19 cellular contexts compared by ENCODE assay signal in genomic region chr3:30315452-30315851, GRCh38.
DNase-seq lines count a peak whose midpoint lies in the region; ATAC-seq, FAIRE-seq and TF ChIP-seq lines count a peak whose summit lies in the region.
"Had no signal": no experiment of that assay in that cellular context is flagged by ENCODE, and none has a peak within 500 bp of the region (broad histone marks: within the 10 kb centered on the region; RNA-seq: fewer than 3 reads in every experiment).

No MANE protein-coding gene starts in this region.

- H3K4me1 ChIP-seq in astrocyte (ENCODE audit: insufficient read depth, low read length) (no peaks in the 10 kb centered on the region), subcutaneous abdominal adipose tissue (ENCODE audit: control insufficient read depth in 5 of 5, insufficient read depth in 5 of 5, low read length in 5 of 5) (peaks cover 0 to 26% (median 17%) of the 10 kb centered on the region in 5 donors)
- H3K4me1 ChIP-seq in effector memory CD4-positive, alpha-beta T cell (ENCODE audit: control insufficient read depth, insufficient read depth, low read length, poor library complexity, severe bottlenecking), result peaks cover 4% of the 10 kb centered on the region
- H3K4me1 ChIP-seq: SJSA1, thyroid gland had no signal

- H3K27ac ChIP-seq in astrocyte (ENCODE audit: low read depth, low read length) (no peak overlapping the region), subcutaneous abdominal adipose tissue (ENCODE audit: low read depth, low read length) (peak overlapping the region; percentile 45)
- H3K27ac ChIP-seq in effector memory CD4-positive, alpha-beta T cell (ENCODE audit: insufficient read depth, low read length, poor library complexity, severe bottlenecking), result no peak overlapping the region
- H3K27ac ChIP-seq: SJSA1, thyroid gland had no signal

- no peak overlapping the region for H3K9ac ChIP-seq in astrocyte (ENCODE audit: low read length)
- H3K9ac ChIP-seq in subcutaneous abdominal adipose tissue (ENCODE audit: low read length in 5 of 5), result no peak overlapping the region

- DNase-seq in GM04504 (ENCODE audit: low read depth), result peak; percentile 30
- no peak for DNase-seq in astrocyte (ENCODE audit: low read depth)
- peak; percentile 59 for DNase-seq in iris pigment epithelial cell (ENCODE audit: low read depth)
- no peak for DNase-seq in effector memory CD4-positive, alpha-beta T cell
- no peak for DNase-seq in SHP77 (lab: John Stamatoyannopoulos, UW)
- DNase-seq: Calu3; dermis blood vessel endothelial cell; left ventricle myocardium superior; mucosa of descending colon; NCI-H1436 treated with DMSO at 0.1 percent for 48 hours; NCI-H2171 treated with DMSO at 0.1 percent for 48 hours; stimulated activated naive B cell treated with anti-CD40 and anti-IgM and Interleukin-4, amounts not matched to agents 10 μg/mL and 1 μg/mL and 100 μg/mL, for 72 hours; T-helper 9 cell; thyroid gland had no signal

- H4K20me1 ChIP-seq in astrocyte (ENCODE audit: insufficient read depth, low read length), result no peaks in the 10 kb centered on the region

- H3K36me3 Mint-ChIP-seq in astrocyte (ENCODE audit: low read depth, unreplicated experiment), result no peaks in the 10 kb centered on the region
- H3K36me3 Mint-ChIP-seq: stimulated activated naive B cell treated with anti-CD40 and anti-IgM and Interleukin-4, amounts not matched to agents 10 μg/mL and 1 μg/mL and 100 μg/mL, for 72 hours had no signal

- no peak for TF ChIP-seq CTCF in astrocyte (IDR thresholded peaks at IDR 0.05; ENCODE audit: insufficient read depth, low read depth, low read length)

- no peak overlapping the region for H3K4me3 ChIP-seq in astrocyte (ENCODE audit: insufficient read depth, low read depth, low read length)
- H3K4me3 ChIP-seq in subcutaneous abdominal adipose tissue (ENCODE audit: low read depth in 1 of 5, low read length in 5 of 5), result no peak overlapping the region
- H3K4me3 ChIP-seq in effector memory CD4-positive, alpha-beta T cell (ENCODE audit: insufficient read depth, low read depth, low read length, poor library complexity, severe bottlenecking), result no peak overlapping the region
- H3K4me3 ChIP-seq: mucosa of descending colon, right atrium auricular region, SJSA1, thyroid gland had no signal

- H3K27me3 ChIP-seq in astrocyte (ENCODE audit: insufficient read depth, low read length) (no peaks in the 10 kb centered on the region), subcutaneous abdominal adipose tissue (ENCODE audit: control insufficient read depth in 5 of 5, insufficient read depth in 4 of 5, low read length in 5 of 5) (no peaks in the 10 kb centered on the region)
- no peaks in the 10 kb centered on the region for H3K27me3 ChIP-seq in effector memory CD4-positive, alpha-beta T cell (replicated peaks; ENCODE audit: control insufficient read depth, insufficient read depth, low read length, poor library complexity, severe bottlenecking)
- H3K27me3 ChIP-seq: right atrium auricular region, SJSA1, thyroid gland had no signal

- H3K36me3 ChIP-seq in astrocyte (ENCODE audit: insufficient read depth, low read length) (no peaks in the 10 kb centered on the region), subcutaneous abdominal adipose tissue (ENCODE audit: control insufficient read depth in 5 of 5, insufficient read depth in 5 of 5, low read length in 5 of 5) (no peaks in the 10 kb centered on the region)
- H3K36me3 ChIP-seq in effector memory CD4-positive, alpha-beta T cell (ENCODE audit: control insufficient read depth, insufficient read depth, low read length), result no peaks in the 10 kb centered on the region
- H3K36me3 ChIP-seq: right atrium auricular region, SJSA1, thyroid gland had no signal

- peak; percentile 76 for FAIRE-seq in astrocyte (lab: Jason Lieb, UNC)
- FAIRE-seq: bronchial epithelial cell had no signal

- H3K9me3 Mint-ChIP-seq in astrocyte (ENCODE audit: unreplicated experiment), result peaks cover 3% of the 10 kb centered on the region

- H2AFZ ChIP-seq in astrocyte (ENCODE audit: low read depth, low read length), result no peak overlapping the region

- H3K79me2 ChIP-seq in astrocyte (ENCODE audit: insufficient read depth, low read length), result no peaks in the 10 kb centered on the region

- H3K9me3 ChIP-seq in astrocyte (ENCODE audit: insufficient read depth, low read depth, low read length) (no peaks in the 10 kb centered on the region), subcutaneous abdominal adipose tissue (ENCODE audit: control insufficient read depth in 5 of 5, low read length in 5 of 5) (peaks cover 0 to 6% (median 0%) of the 10 kb centered on the region in 5 donors)
- no peaks in the 10 kb centered on the region for H3K9me3 ChIP-seq in effector memory CD4-positive, alpha-beta T cell (ENCODE audit: control insufficient read depth, low read length)
- H3K9me3 ChIP-seq: mucosa of descending colon, SJSA1, thyroid gland had no signal

- H3K4me3 Mint-ChIP-seq in astrocyte (ENCODE audit: unreplicated experiment), result no peak overlapping the region
- H3K4me3 Mint-ChIP-seq: stimulated activated naive B cell treated with anti-CD40 and anti-IgM and Interleukin-4, amounts not matched to agents 10 μg/mL and 1 μg/mL and 100 μg/mL, for 72 hours had no signal

- H3K27ac Mint-ChIP-seq in astrocyte (ENCODE audit: unreplicated experiment), result peak overlapping the region; percentile 47
- H3K27ac Mint-ChIP-seq: stimulated activated naive B cell treated with anti-CD40 and anti-IgM and Interleukin-4, amounts not matched to agents 10 μg/mL and 1 μg/mL and 100 μg/mL, for 72 hours had no signal

- ATAC-seq in GM21723 (IDR thresholded peaks at IDR 0.05; ENCODE audit: unreplicated experiment), result no peak
- ATAC-seq: mucosa of descending colon; stimulated activated naive B cell treated with anti-CD40 and anti-IgM and Interleukin-4, amounts not matched to agents 10 μg/mL and 1 μg/mL and 100 μg/mL, for 72 hours had no signal

- no peaks in the 10 kb centered on the region for H3K27me3 Mint-ChIP-seq in astrocyte (ENCODE audit: low read depth, unreplicated experiment)
- H3K27me3 Mint-ChIP-seq: stimulated activated naive B cell treated with anti-CD40 and anti-IgM and Interleukin-4, amounts not matched to agents 10 μg/mL and 1 μg/mL and 100 μg/mL, for 72 hours had no signal

- peak overlapping the region; percentile 7 for H3K4me2 ChIP-seq in astrocyte (ENCODE audit: low read length)

- peaks cover 14% of the 10 kb centered on the region for H3K4me1 Mint-ChIP-seq in astrocyte (ENCODE audit: low read depth, unreplicated experiment)

Comparison
In these comparisons a context has a peak if more than half of its experiments do, and no peak if none do; other contexts are left out.
1. DNase-seq: peak in GM04504 (single experiment) and iris pigment epithelial cell (single experiment); none in astrocyte (single experiment), effector memory CD4-positive, alpha-beta T cell (0 of 3) and SHP77 (0 of 2).